In genomic region chr7:150380463-150380862, GRCh38 we compare ENCODE assay signal across 8 cellular contexts. TPM values are rescaled to one million over a fixed set of nuclear protein-coding genes. Genes with fewer than 3 reads are reported as not detected.
DNase-seq lines count a peak whose midpoint lies in the region; ATAC-seq, FAIRE-seq and TF ChIP-seq lines count a peak whose summit lies in the region.

No MANE protein-coding gene starts in this region.

- TF ChIP-seq CTCF in colonic mucosa (IDR thresholded peaks at IDR 0.05) (no peak), progenitor cell of endocrine pancreas (IDR thresholded peaks at IDR 0.05; ENCODE audit: unreplicated experiment) (no peak)

- DNase-seq in GM12891 (ENCODE audit: insufficient read length, low spot score) (peak; percentile 58), colonic mucosa (no peak), progenitor cell of endocrine pancreas (ENCODE audit: low spot score, unreplicated experiment) (no peak), LoVo (ENCODE audit: low spot score) (no peak), erythroblast (lab: John Stamatoyannopoulos, UW) (no peak), NCI-H1930 (lab: John Stamatoyannopoulos, UW) (no peak)

- H3K4me1 Mint-ChIP-seq in progenitor cell of endocrine pancreas (ENCODE audit: low read depth): peaks cover 69% of the 10 kb centered on the region

- H3K36me3 Mint-ChIP-seq in progenitor cell of endocrine pancreas (ENCODE audit: insufficient read depth): no peaks in the 10 kb centered on the region

- H3K27me3 Mint-ChIP-seq in progenitor cell of endocrine pancreas: no peaks in the 10 kb centered on the region

- H3K9me3 ChIP-seq in colonic mucosa: no peaks in the 10 kb centered on the region

- peak overlapping the region; percentile 97 for H3K27ac ChIP-seq in colonic mucosa

- FAIRE-seq in GM12891 (lab: Jason Lieb, UNC): peak; percentile 82

- no peaks in the 10 kb centered on the region for H3K27me3 ChIP-seq in colonic mucosa

- H3K4me3 Mint-ChIP-seq in progenitor cell of endocrine pancreas (ENCODE audit: low read depth): peak overlapping the region; percentile 91

- H3K4me3 ChIP-seq in colonic mucosa: no peak overlapping the region

- peak overlapping the region; percentile 14 to 86 for H3K9ac ChIP-seq in colonic mucosa (ENCODE audit: low read depth in 2 of 2, low read length in 2 of 2)

- H3K4me1 ChIP-seq in colonic mucosa: peaks cover 28% of the 10 kb centered on the region

- intact Hi-C loops in colonic mucosa (cut with DNase I): no loop called here

- ATAC-seq in HG03175 (IDR thresholded peaks at IDR 0.05; ENCODE audit: unreplicated experiment): peak; percentile 12
- no peak for ATAC-seq in HG03565 (IDR thresholded peaks at IDR 0.05; ENCODE audit: unreplicated experiment)

- no peaks in the 10 kb centered on the region for H3K9me3 Mint-ChIP-seq in progenitor cell of endocrine pancreas (ENCODE audit: low read depth)

- no peaks in the 10 kb centered on the region for H3K36me3 ChIP-seq in colonic mucosa

- H3K27ac Mint-ChIP-seq in progenitor cell of endocrine pancreas: no peak overlapping the region

- TF ChIP-seq POLR2A in GM12891 (IDR thresholded peaks at IDR 0.05; ENCODE audit: low read depth, low read length): peak; percentile 42; the same call in 1 of the 2 replicates
- TF ChIP-seq POLR2A in erythroblast (IDR thresholded peaks at IDR 0.05; ENCODE audit: low read length): no peak

TF ChIP-seq in GM12891, 5 proteins besides CTCF, POLR2A, EP300 and RAD21:
- TF ChIP-seq TAF1 (IDR thresholded peaks at IDR 0.05; ENCODE audit: low read depth, low read length) (peak; percentile 26; the same call in 1 of the 2 replicates), SPI1 (IDR thresholded peaks at IDR 0.05; ENCODE audit: low read depth, low read length) (peak; percentile 94), POLR2AphosphoS5 (IDR thresholded peaks at IDR 0.05; ENCODE audit: low read depth, low read length) (0 out of 2 replicates have a peak, but pooled peaks have one; percentile 8), POU2F2 (IDR thresholded peaks at IDR 0.05; ENCODE audit: low read depth, low read length) (peak; percentile 63; the same call in 1 of the 2 replicates), PAX5 (IDR thresholded peaks at IDR 0.05; ENCODE audit: insufficient read depth, low read length, severe bottlenecking) (no peak)

RNA-seq across cellular contexts. Expression of gene ZNF775, which starts 1.3 kb away (rescaled TPM):
- 9.7 TPM for polyA plus RNA-seq in GM12891 (2012; ENCODE audit: low read depth, missing spikeins)
- total RNA-seq in colonic mucosa (10 to 100 TPM; 11.0 to 11.3 TPM), progenitor cell of endocrine pancreas (10.8 and 13.4 TPM in 2 replicates)

RNA-seq across cellular contexts. Expression of gene REPIN1, which starts 11.8 kb away (rescaled TPM):
- 94.0 TPM for polyA plus RNA-seq in GM12891 (2012; ENCODE audit: low read depth, missing spikeins)
- total RNA-seq in colonic mucosa: 100 to 1,000 TPM; 189 to 304 TPM
- 148 and 153 TPM in 2 replicates for total RNA-seq in progenitor cell of endocrine pancreas

RNA-seq across cellular contexts. Expression of gene RARRES2, which starts 39.0 kb away (rescaled TPM):
- polyA plus RNA-seq in GM12891 (2012; ENCODE audit: low read depth, missing spikeins): 27.0 TPM
- 100 to 1,000 TPM in 1 of 2 donors, 10 to 100 TPM in 1; 86.7 to 122 TPM for total RNA-seq in colonic mucosa
- 19.0 and 20.2 TPM in 2 replicates for total RNA-seq in progenitor cell of endocrine pancreas

RNA-seq across cellular contexts. Expression of gene ACTR3C, which starts 57.1 kb away (rescaled TPM):
- polyA plus RNA-seq in GM12891 (2012; ENCODE audit: low read depth, missing spikeins): 3.9 TPM
- total RNA-seq in colonic mucosa: 10 to 100 TPM; 17.6 to 29.6 TPM
- total RNA-seq in progenitor cell of endocrine pancreas: 2.3 and 3.3 TPM in 2 replicates

RNA-seq across cellular contexts. Expression of gene LRRC61, which starts 57.3 kb away (rescaled TPM):
- polyA plus RNA-seq in GM12891 (2012; ENCODE audit: low read depth, missing spikeins): 27.7 TPM
- total RNA-seq in colonic mucosa (10 to 100 TPM; 11.4 to 15.1 TPM), progenitor cell of endocrine pancreas (28.1 and 28.3 TPM in 2 replicates)
